ENCODE assay signal across 18 cellular contexts in the genomic region with DNA sequence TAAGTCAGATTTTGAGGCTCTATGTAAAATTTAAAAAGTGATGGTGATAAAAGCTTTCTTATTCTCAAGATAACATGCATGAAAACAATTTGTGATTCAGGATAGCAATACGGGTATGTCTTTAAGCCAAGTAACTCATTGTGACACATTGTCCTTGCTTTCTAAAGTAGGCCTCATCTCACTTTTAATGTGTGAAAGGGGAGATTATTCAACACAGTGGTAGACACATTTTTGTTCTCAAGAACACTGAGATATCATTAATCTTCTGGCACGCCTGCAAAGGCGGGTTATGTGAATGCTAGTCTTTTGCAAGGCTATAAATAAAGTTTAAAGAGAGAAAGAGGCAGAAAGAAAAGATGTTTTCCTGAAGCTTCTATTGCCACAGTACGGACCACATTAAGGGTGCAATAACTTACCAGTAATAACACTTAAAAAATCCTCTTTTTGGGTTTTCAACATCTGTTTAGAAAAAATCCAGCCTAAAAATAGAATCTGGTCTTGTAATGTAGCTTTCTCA.
A peak's percentile ranks its signal among the peaks of the same experiment; 100 is the strongest.
DNase-seq lines count a peak whose midpoint lies in the region; ATAC-seq and TF ChIP-seq lines count a peak whose summit lies in the region.
"Had no signal": no experiment of that assay in that cellular context is flagged by ENCODE, and none has a peak within 500 bp of the region (broad histone marks: within the 10 kb centered on the region; RNA-seq: fewer than 3 reads in every experiment).

No MANE protein-coding gene starts in this region.

- no peaks in the 10 kb centered on the region for H3K9me3 Mint-ChIP-seq in natural killer cell
- no peaks in the 10 kb centered on the region for H3K9me3 Mint-ChIP-seq in activated naive CD4-positive, alpha-beta T cell treated with anti-CD3 and anti-CD28 coated beads for 36 hours

- no peak overlapping the region for H3K27ac ChIP-seq in smooth muscle cell (ENCODE audit: low read depth)
- H3K27ac ChIP-seq: A549 had no signal

- no peak for TF ChIP-seq CTCF in fibroblast of the aortic adventitia (IDR thresholded peaks at IDR 0.05; ENCODE audit: insufficient read depth, low read length)
- TF ChIP-seq CTCF in natural killer cell (IDR thresholded peaks at IDR 0.05): no peak
- TF ChIP-seq CTCF in smooth muscle cell (IDR thresholded peaks at IDR 0.05; ENCODE audit: borderline replicate concordance, insufficient read depth, poor library complexity, severe bottlenecking): no peak

- no peaks in the 10 kb centered on the region for H3K36me3 Mint-ChIP-seq in natural killer cell
- H3K36me3 Mint-ChIP-seq in activated naive CD4-positive, alpha-beta T cell treated with anti-CD3 and anti-CD28 coated beads for 36 hours (ENCODE audit: low read depth): no peaks in the 10 kb centered on the region

- H2AFZ ChIP-seq in smooth muscle cell (ENCODE audit: low read depth): no peak overlapping the region

- 37% methylated on average over 4 of the region's 4 CpGs for whole genome bisulfite sequencing in smooth muscle cell (ENCODE audit: low lambda C conversion rate)

- CTCF ChIA-PET in activated naive CD4-positive, alpha-beta T cell treated with anti-CD3 and anti-CD28 coated beads for 36 hours (lab: Charles Lee): interaction anchor here (0.9 kb wide), 1 partner anchor 10 kb away, joined by 3 read pairs; no protein-coding TSS in a partner anchor

- H3K4me3 ChIP-seq in HAP-1 (no peak overlapping the region), fibroblast of the aortic adventitia (ENCODE audit: low read depth, low read length) (no peak overlapping the region), smooth muscle cell (no peak overlapping the region)
- H3K4me3 ChIP-seq: A549, MG63 had no signal

- H3K36me3 ChIP-seq in HAP-1 (replicated peaks): no peaks in the 10 kb centered on the region
- no peaks in the 10 kb centered on the region for H3K36me3 ChIP-seq in smooth muscle cell (ENCODE audit: low read depth)
- H3K36me3 ChIP-seq: MG63 had no signal

- peak overlapping the region; percentile 32 for H3K4me2 ChIP-seq in smooth muscle cell
- H3K4me2 ChIP-seq: A549 had no signal

- no peaks in the 10 kb centered on the region for H3K79me2 ChIP-seq in smooth muscle cell (ENCODE audit: low read depth)

- peak overlapping the region; percentile 64 for H3K4me3 Mint-ChIP-seq in natural killer cell
- no peak overlapping the region for H3K4me3 Mint-ChIP-seq in activated naive CD4-positive, alpha-beta T cell treated with anti-CD3 and anti-CD28 coated beads for 36 hours
- H3K4me3 Mint-ChIP-seq: B cell had no signal

- H3K4me1 ChIP-seq in HAP-1 (peaks cover 18% of the 10 kb centered on the region), smooth muscle cell (ENCODE audit: low read depth) (peaks cover 8% of the 10 kb centered on the region)
- H3K4me1 ChIP-seq: A549 had no signal

- no peaks in the 10 kb centered on the region for H3F3A ChIP-seq in smooth muscle cell (ENCODE audit: low read depth)

- no peaks in the 10 kb centered on the region for H4K20me1 ChIP-seq in smooth muscle cell (ENCODE audit: low read depth)

- in situ Hi-C loops in HAP-1 (cut with MboI; ENCODE audit: low sequenced_read_pairs): no loop called here

- intact Hi-C loops in natural killer cell (cut with micrococcal nuclease): no loop called here
- intact Hi-C loops in activated naive CD4-positive, alpha-beta T cell treated with anti-CD3 and anti-CD28 coated beads for 36 hours (cut with micrococcal nuclease): no loop called here

- H3K4me1 Mint-ChIP-seq in natural killer cell: peaks cover 23 to 26% of the 10 kb centered on the region in 2 donors
- H3K4me1 Mint-ChIP-seq in activated naive CD4-positive, alpha-beta T cell treated with anti-CD3 and anti-CD28 coated beads for 36 hours (ENCODE audit: low read depth): no peaks in the 10 kb centered on the region
- H3K4me1 Mint-ChIP-seq: B cell had no signal

- H3K9ac ChIP-seq in smooth muscle cell (ENCODE audit: low read depth): no peak overlapping the region

- DNase-seq in HAP-1 (ENCODE audit: low spot score in 2 of 2): peak; percentile 44 to 84
- peak; percentile 10 for DNase-seq in fibroblast of the aortic adventitia (ENCODE audit: low read depth)
- no peak for DNase-seq in natural killer cell
- no peak for DNase-seq in smooth muscle cell (lab: John Stamatoyannopoulos, UW; ENCODE audit: unreplicated experiment)
- DNase-seq in mucosa of gallbladder (ENCODE audit: low spot score): no peak
- DNase-seq in activated naive CD4-positive, alpha-beta T cell treated with anti-CD3 and anti-CD28 coated beads for 36 hours: no peak
- no peak for DNase-seq in stimulated activated naive CD8-positive, alpha-beta T cell treated with anti-CD3 and anti-CD28 coated beads, Interleukin-15, Interleukin-2, amounts not matched to agents 100 U/mL and 50 U/mL, for 24 hours
- DNase-seq: DMS79, MG63, NCI-H1417, NCI-H1694 treated with DMSO at 0.1 percent for 48 hours, NCI-H2081 treated with DMSO at 0.1 percent for 48 hours, NCI-H2171 treated with DMSO at 0.1 percent for 48 hours, NCI-H446, NCI-H526, SHP77 had no signal

- peak; percentile 79 to 81 (median 80) for ATAC-seq in natural killer cell
- no peak for ATAC-seq in stimulated activated naive CD8-positive, alpha-beta T cell treated with anti-CD3 and anti-CD28 coated beads, Interleukin-15, Interleukin-2, amounts not matched to agents 100 U/mL and 50 U/mL, for 24 hours
- ATAC-seq: A549 had no signal

- H3K9me3 ChIP-seq in HAP-1 (no peaks in the 10 kb centered on the region), smooth muscle cell (replicated peaks; ENCODE audit: low read depth) (no peaks in the 10 kb centered on the region)
- H3K9me3 ChIP-seq: A549, MG63 had no signal

- H3K27me3 ChIP-seq in HAP-1 (ENCODE audit: low read depth): no peaks in the 10 kb centered on the region
- H3K27me3 ChIP-seq in smooth muscle cell (ENCODE audit: low read depth): no peaks in the 10 kb centered on the region
- H3K27me3 ChIP-seq: MG63 had no signal

- H3K27me3 Mint-ChIP-seq in natural killer cell (ENCODE audit: low read depth in 2 of 2): no peaks in the 10 kb centered on the region
- H3K27me3 Mint-ChIP-seq in activated naive CD4-positive, alpha-beta T cell treated with anti-CD3 and anti-CD28 coated beads for 36 hours (ENCODE audit: low read depth): no peaks in the 10 kb centered on the region
- H3K27me3 Mint-ChIP-seq: B cell had no signal

- H3K27ac Mint-ChIP-seq in natural killer cell: peak overlapping the region; percentile 59 to 79
- no peak overlapping the region for H3K27ac Mint-ChIP-seq in activated naive CD4-positive, alpha-beta T cell treated with anti-CD3 and anti-CD28 coated beads for 36 hours
- H3K27ac Mint-ChIP-seq: B cell had no signal

Comparison
In these comparisons a context has a peak if more than half of its experiments do, and no peak if none do; other contexts are left out.
1. DNase-seq: peak in HAP-1 (2 of 2) and fibroblast of the aortic adventitia (single experiment); none in natural killer cell (single experiment), smooth muscle cell (single experiment), mucosa of gallbladder (single experiment), activated naive CD4-positive, alpha-beta T cell treated with anti-CD3 and anti-CD28 coated beads for 36 hours (single experiment) and stimulated activated naive CD8-positive, alpha-beta T cell treated with anti-CD3 and anti-CD28 coated beads, Interleukin-15, Interleukin-2, amounts not matched to agents 100 U/mL and 50 U/mL, for 24 hours (single experiment).